In genomic region chr18:58533771-58534170, GRCh38 we compare ENCODE assay signal across 21 cellular contexts.
DNase-seq lines count a peak whose midpoint lies in the region; ATAC-seq, FAIRE-seq and TF ChIP-seq lines count a peak whose summit lies in the region.
"Had no signal": no experiment of that assay in that cellular context is flagged by ENCODE, and none has a peak within 500 bp of the region (broad histone marks: within the 10 kb centered on the region; RNA-seq: fewer than 3 reads in every experiment).

No MANE protein-coding gene starts in this region.

- H3K27me3 Mint-ChIP-seq in stimulated activated memory B cell treated with anti-CD40 and anti-IgM and Interleukin-4, amounts not matched to agents 10 μg/mL and 1 μg/mL and 100 μg/mL, for 72 hours: no peaks in the 10 kb centered on the region
- peaks cover 2% of the 10 kb centered on the region; the same call in 1 of the 2 replicates for H3K27me3 Mint-ChIP-seq in HFFc6 (ENCODE audit: insufficient read depth)

- H3K36me3 Mint-ChIP-seq in stimulated activated memory B cell treated with anti-CD40 and anti-IgM and Interleukin-4, amounts not matched to agents 10 μg/mL and 1 μg/mL and 100 μg/mL, for 72 hours: no peaks in the 10 kb centered on the region
- H3K36me3 Mint-ChIP-seq in HFFc6 (ENCODE audit: low read depth): peaks cover 30% of the 10 kb centered on the region
- H3K36me3 Mint-ChIP-seq: CD4-positive, CD25-positive, alpha-beta regulatory T cell had no signal

- WGBS in transverse colon (ENCODE audit: low coverage in 1 of 2), 2 donors: 79 to 95% methylated on average over 3 of the region's 3 CpGs

- H3K36me3 ChIP-seq in transverse colon: no peaks in the 10 kb centered on the region

- no peaks in the 10 kb centered on the region for H3K27me3 ChIP-seq in transverse colon

- ATAC-seq in stimulated activated memory B cell treated with anti-CD40 and anti-IgM and Interleukin-4, amounts not matched to agents 10 μg/mL and 1 μg/mL and 100 μg/mL, for 72 hours: no peak

- no peak overlapping the region for H3K4me3 ChIP-seq in transverse colon

- DNase-seq in Caki2 (ENCODE audit: low read depth): peak; percentile 41
- no peak for DNase-seq in GM19239 (ENCODE audit: insufficient read length, low spot score)
- DNase-seq in kidney tubule cell (ENCODE audit: low spot score): peak; percentile 65
- DNase-seq in transverse colon: no peak
- no peak for DNase-seq in HFFc6
- DNase-seq in pons (ENCODE audit: low spot score): no peak
- DNase-seq: Caco-2; CD4-positive, CD25-positive, alpha-beta regulatory T cell; GF-D8; GOT3; NCI-H1417; NCI-H187; NCI-H2107; NCI-H2227 treated with DMSO at 0.1 percent for 48 hours; NCI-H510A treated with DMSO at 0.1 percent for 48 hours; NCI-H774; RPMI8226; SHP77 treated with DMSO at 0.1 percent for 48 hours; SK-N-SH had no signal

- H3K4me3 Mint-ChIP-seq in stimulated activated memory B cell treated with anti-CD40 and anti-IgM and Interleukin-4, amounts not matched to agents 10 μg/mL and 1 μg/mL and 100 μg/mL, for 72 hours: no peak overlapping the region
- no peak overlapping the region for H3K4me3 Mint-ChIP-seq in HFFc6
- H3K4me3 Mint-ChIP-seq: CD4-positive, CD25-positive, alpha-beta regulatory T cell had no signal

- peaks cover 66% of the 10 kb centered on the region for H3K4me1 Mint-ChIP-seq in stimulated activated memory B cell treated with anti-CD40 and anti-IgM and Interleukin-4, amounts not matched to agents 10 μg/mL and 1 μg/mL and 100 μg/mL, for 72 hours
- H3K4me1 Mint-ChIP-seq in HFFc6 (ENCODE audit: low read depth): peaks cover 8% of the 10 kb centered on the region

- intact Hi-C loops in transverse colon (cut with DNase I; ENCODE audit: low total_unique reads): no loop called here

- H3K9me3 Mint-ChIP-seq in stimulated activated memory B cell treated with anti-CD40 and anti-IgM and Interleukin-4, amounts not matched to agents 10 μg/mL and 1 μg/mL and 100 μg/mL, for 72 hours: no peaks in the 10 kb centered on the region
- H3K9me3 Mint-ChIP-seq in HFFc6: no peaks in the 10 kb centered on the region
- H3K9me3 Mint-ChIP-seq: CD4-positive, CD25-positive, alpha-beta regulatory T cell had no signal

- TF ChIP-seq EP300 in transverse colon (IDR thresholded peaks at IDR 0.05; ENCODE audit: low read depth): no peak

- TF ChIP-seq CTCF in transverse colon (IDR thresholded peaks at IDR 0.05) (no peak), HFFc6 (IDR thresholded peaks at IDR 0.05) (no peak)

- in situ Hi-C loops in Caki2 (cut with HindIII; ENCODE audit: low pct_unique_long_range_greater_than_20kb, low sequenced_read_pairs) (no loop called here), transverse colon (cut with MboI; ENCODE audit: low pct_ligation_motif_present in 1 of 4, low pct_unique_long_range_greater_than_20kb in 1 of 4, low sequenced_read_pairs in 3 of 4) (loop anchor here (5.0 to 25.0 kb wide), 7 partner anchors 96 to 529 kb away; partner anchors contain the start of gene MALT1 (in 1 of the 4))

- H3K27ac ChIP-seq in transverse colon: no peak overlapping the region
- H3K27ac ChIP-seq: KMS-11 had no signal

- TF ChIP-seq POLR2A in transverse colon (IDR thresholded peaks at IDR 0.05): no peak

- H3K9me3 ChIP-seq in transverse colon: no peaks in the 10 kb centered on the region
- H3K9me3 ChIP-seq: Caco-2, SK-N-SH had no signal

- H3K27ac Mint-ChIP-seq in stimulated activated memory B cell treated with anti-CD40 and anti-IgM and Interleukin-4, amounts not matched to agents 10 μg/mL and 1 μg/mL and 100 μg/mL, for 72 hours: peak overlapping the region; percentile 98
- no peak overlapping the region for H3K27ac Mint-ChIP-seq in HFFc6
- H3K27ac Mint-ChIP-seq: CD4-positive, CD25-positive, alpha-beta regulatory T cell had no signal

- peaks cover 0 to 15% (median 0%) of the 10 kb centered on the region in 4 donors for H3K4me1 ChIP-seq in transverse colon

- peak; percentile 77 for FAIRE-seq in GM19239 (lab: Jason Lieb, UNC)

Comparison
In these comparisons a context has a peak if more than half of its experiments do, and no peak if none do; other contexts are left out.
1. DNase-seq: peak in Caki2 (single experiment) and kidney tubule cell (single experiment); none in GM19239 (single experiment), transverse colon (single experiment), HFFc6 (single experiment) and pons (single experiment).